In the genomic region with DNA sequence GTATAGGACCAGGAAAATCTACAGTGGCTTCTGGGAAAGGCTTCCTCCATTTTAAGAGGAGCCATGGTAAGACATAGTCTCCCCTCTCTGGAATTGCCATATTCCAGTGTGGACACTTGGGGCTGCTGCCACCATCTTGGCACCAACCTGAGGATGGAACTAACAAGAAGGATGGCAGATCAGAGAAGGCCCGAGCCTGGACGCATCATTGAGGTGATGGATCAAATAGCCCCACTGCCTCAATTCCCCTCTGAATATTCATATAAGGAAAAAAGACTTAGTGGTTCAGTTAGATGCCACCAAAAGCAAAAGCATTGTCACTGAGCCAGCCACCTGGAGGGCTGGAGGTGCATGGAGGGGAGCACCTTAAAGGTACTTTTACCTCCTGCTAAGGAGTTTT, we compare ENCODE assay signal across 13 cellular contexts. TPM values are rescaled to one million over a fixed set of nuclear protein-coding genes. Genes with fewer than 3 reads are reported as not detected.
DNase-seq lines count a peak whose midpoint lies in the region; ATAC-seq and TF ChIP-seq lines count a peak whose summit lies in the region.
"Had no signal": no experiment of that assay in that cellular context is flagged by ENCODE, and none has a peak within 500 bp of the region (broad histone marks: within the 10 kb centered on the region; RNA-seq: fewer than 3 reads in every experiment).

No MANE protein-coding gene starts in this region.

- H3K4me3 ChIP-seq in Peyer's patch (no peak overlapping the region), colonic mucosa (no peak overlapping the region), mucosa of rectum (ENCODE audit: low read length in 2 of 2) (no peak overlapping the region)
- H3K4me3 ChIP-seq: BLaER1 treated with 17β-estradiol and CSF1 and Interleukin-3, amounts not matched to agents 10 nM and 100 nM; GM12878; HAP-1 had no signal

- no peak overlapping the region for H3K4me3 Mint-ChIP-seq in stimulated activated naive B cell treated with anti-CD40 and anti-IgM and Interleukin-4, amounts not matched to agents 10 μg/mL and 1 μg/mL and 100 μg/mL, for 72 hours
- H3K4me3 Mint-ChIP-seq in activated T-cell treated with anti-CD3 and anti-CD28 coated beads, Interleukin-2, amount 50 U/mL, for 24 hours = no peak overlapping the region
- H3K4me3 Mint-ChIP-seq: CD4-positive, CD25-positive, alpha-beta regulatory T cell had no signal

- H3K4me1 ChIP-seq in Peyer's patch = no peaks in the 10 kb centered on the region
- H3K4me1 ChIP-seq in colonic mucosa = no peaks in the 10 kb centered on the region
- peaks cover 6 to 8% of the 10 kb centered on the region in 2 donors for H3K4me1 ChIP-seq in mucosa of rectum (ENCODE audit: control insufficient read depth in 2 of 2, insufficient read depth in 2 of 2, low read length in 2 of 2)
- H3K4me1 ChIP-seq: HAP-1 had no signal

- intact Hi-C loops in colonic mucosa (cut with DNase I) = no loop called here

- no peaks in the 10 kb centered on the region for H3K9me3 Mint-ChIP-seq in stimulated activated naive B cell treated with anti-CD40 and anti-IgM and Interleukin-4, amounts not matched to agents 10 μg/mL and 1 μg/mL and 100 μg/mL, for 72 hours
- H3K9me3 Mint-ChIP-seq in activated T-cell treated with anti-CD3 and anti-CD28 coated beads, Interleukin-2, amount 50 U/mL, for 24 hours = no peaks in the 10 kb centered on the region
- H3K9me3 Mint-ChIP-seq: CD4-positive, CD25-positive, alpha-beta regulatory T cell had no signal

- H3K36me3 Mint-ChIP-seq in stimulated activated naive B cell treated with anti-CD40 and anti-IgM and Interleukin-4, amounts not matched to agents 10 μg/mL and 1 μg/mL and 100 μg/mL, for 72 hours = peaks cover 0 to 4% of the 10 kb centered on the region in 2 donors
- H3K36me3 Mint-ChIP-seq in activated T-cell treated with anti-CD3 and anti-CD28 coated beads, Interleukin-2, amount 50 U/mL, for 24 hours (ENCODE audit: low read depth) = peaks cover 3% of the 10 kb centered on the region
- H3K36me3 Mint-ChIP-seq: CD4-positive, CD25-positive, alpha-beta regulatory T cell had no signal

- peaks cover 0 to 7% of the 10 kb centered on the region in 2 donors for H3K27me3 Mint-ChIP-seq in stimulated activated naive B cell treated with anti-CD40 and anti-IgM and Interleukin-4, amounts not matched to agents 10 μg/mL and 1 μg/mL and 100 μg/mL, for 72 hours
- no peaks in the 10 kb centered on the region for H3K27me3 Mint-ChIP-seq in activated T-cell treated with anti-CD3 and anti-CD28 coated beads, Interleukin-2, amount 50 U/mL, for 24 hours
- H3K27me3 Mint-ChIP-seq: CD4-positive, CD25-positive, alpha-beta regulatory T cell had no signal

- H3K27me3 ChIP-seq in Peyer's patch = no peaks in the 10 kb centered on the region
- no peaks in the 10 kb centered on the region for H3K27me3 ChIP-seq in colonic mucosa
- no peaks in the 10 kb centered on the region for H3K27me3 ChIP-seq in mucosa of rectum (ENCODE audit: control insufficient read depth in 2 of 2, insufficient read depth in 2 of 2, low read length in 2 of 2)
- H3K27me3 ChIP-seq: BLaER1 treated with 17β-estradiol and CSF1 and Interleukin-3, amounts not matched to agents 10 nM and 100 nM had no signal

- H3K36me3 ChIP-seq in Peyer's patch (no peaks in the 10 kb centered on the region), colonic mucosa (no peaks in the 10 kb centered on the region), mucosa of rectum (ENCODE audit: control insufficient read depth in 2 of 2, insufficient read depth in 2 of 2, low read length in 2 of 2) (no peaks in the 10 kb centered on the region)
- H3K36me3 ChIP-seq: BLaER1 treated with 17β-estradiol and CSF1 and Interleukin-3, amounts not matched to agents 10 nM and 100 nM; HAP-1 had no signal

- peak overlapping the region; percentile 59 for H3K27ac Mint-ChIP-seq in stimulated activated naive B cell treated with anti-CD40 and anti-IgM and Interleukin-4, amounts not matched to agents 10 μg/mL and 1 μg/mL and 100 μg/mL, for 72 hours
- H3K27ac Mint-ChIP-seq in activated T-cell treated with anti-CD3 and anti-CD28 coated beads, Interleukin-2, amount 50 U/mL, for 24 hours = no peak overlapping the region
- H3K27ac Mint-ChIP-seq: CD4-positive, CD25-positive, alpha-beta regulatory T cell had no signal

- ATAC-seq in stimulated activated naive B cell treated with anti-CD40 and anti-IgM and Interleukin-4, amounts not matched to agents 10 μg/mL and 1 μg/mL and 100 μg/mL, for 72 hours (replicated peaks) = no peak
- ATAC-seq in GM18502 (IDR thresholded peaks at IDR 0.05; ENCODE audit: poor library complexity, unreplicated experiment) (no peak), GM21390 (IDR thresholded peaks at IDR 0.05; ENCODE audit: unreplicated experiment) (no peak)
- ATAC-seq: GM12878 had no signal

- DNase-seq in Peyer's patch (peak in 1 of 3 donors; percentile 29), colonic mucosa (no peak)
- no peak for DNase-seq in stimulated activated naive B cell treated with anti-CD40 and anti-IgM and Interleukin-4, amounts not matched to agents 10 μg/mL and 1 μg/mL and 100 μg/mL, for 72 hours
- no peak for DNase-seq in activated T-cell treated with anti-CD3 and anti-CD28 coated beads, Interleukin-2, amount 50 U/mL, for 24 hours
- DNase-seq: 8988T; AML-193; CD4-positive, CD25-positive, alpha-beta regulatory T cell had no signal

- H3K4me1 Mint-ChIP-seq in stimulated activated naive B cell treated with anti-CD40 and anti-IgM and Interleukin-4, amounts not matched to agents 10 μg/mL and 1 μg/mL and 100 μg/mL, for 72 hours = no peaks in the 10 kb centered on the region
- H3K4me1 Mint-ChIP-seq in activated T-cell treated with anti-CD3 and anti-CD28 coated beads, Interleukin-2, amount 50 U/mL, for 24 hours (ENCODE audit: low read depth) = no peaks in the 10 kb centered on the region

- H3K9ac ChIP-seq in colonic mucosa (ENCODE audit: low read depth in 2 of 2, low read length in 2 of 2) = no peak overlapping the region
- H3K9ac ChIP-seq in mucosa of rectum (ENCODE audit: low read depth in 1 of 2, low read length in 2 of 2) = no peak overlapping the region
- H3K9ac ChIP-seq: BLaER1 treated with 17β-estradiol and CSF1 and Interleukin-3, amounts not matched to agents 10 nM and 100 nM had no signal

- TF ChIP-seq CTCF in Peyer's patch (IDR thresholded peaks at IDR 0.05) = no peak
- TF ChIP-seq CTCF in colonic mucosa (IDR thresholded peaks at IDR 0.05) = no peak

- H3K9me3 ChIP-seq in Peyer's patch = no peaks in the 10 kb centered on the region
- no peaks in the 10 kb centered on the region for H3K9me3 ChIP-seq in colonic mucosa
- no peaks in the 10 kb centered on the region for H3K9me3 ChIP-seq in mucosa of rectum (ENCODE audit: control insufficient read depth in 2 of 2, low read length in 2 of 2)
- H3K9me3 ChIP-seq: HAP-1 had no signal

- no peak for TF ChIP-seq POLR2A in Peyer's patch (IDR thresholded peaks at IDR 0.05)

- peak overlapping the region in 3 of 4 donors; percentile 16 to 92 (median 79) for H3K27ac ChIP-seq in Peyer's patch
- peak overlapping the region; percentile 58 for H3K27ac ChIP-seq in colonic mucosa
- peak overlapping the region; percentile 52 to 68 for H3K27ac ChIP-seq in mucosa of rectum (ENCODE audit: low read depth in 2 of 2, low read length in 2 of 2)

RNA-seq across cellular contexts. Expression of a gene that starts 25.9 kb away (rescaled TPM):
- total RNA-seq in Peyer's patch (10 to 100 TPM in 3 of 4 donors, 1 to 10 TPM in 1; 5.8 to 55.9 (median 25.8) TPM), colonic mucosa (10 to 100 TPM; 17.7 to 18.6 TPM)

RNA-seq across cellular contexts. Expression of a gene that starts 26.1 kb away (rescaled TPM):
- 100 to 1,000 TPM in 1 of 4 donors, 10 to 100 TPM in 3; 42.9 to 118 (median 55.7) TPM for total RNA-seq in Peyer's patch
- total RNA-seq in colonic mucosa = 10 to 100 TPM; 26.9 to 36.3 TPM
